ENCODE assay signal across 20 cellular contexts in genomic region chr20:58970146-58970545, GRCh38. TPM values are rescaled to one million over a fixed set of nuclear protein-coding genes. Genes with fewer than 3 reads are reported as not detected.
"Had no signal": no experiment of that assay in that cellular context is flagged by ENCODE, and none has a peak within 500 bp of the region (broad histone marks: within the 10 kb centered on the region; RNA-seq: fewer than 3 reads in every experiment).

No MANE protein-coding gene starts in this region.

- H3K27ac Mint-ChIP-seq: activated CD4-positive, alpha-beta T cell treated with anti-CD3 and anti-CD28 coated beads, Interleukin-2, amount 10 ng/mL, durations not matched to agents 7 days and 5 days; activated CD8-positive, alpha-beta T cell treated with anti-CD3 and anti-CD28 coated beads, Interleukin-2, amount 10 ng/mL, durations not matched to agents 7 days and 5 days; activated naive CD4-positive, alpha-beta T cell treated with anti-CD3 and anti-CD28 coated beads for 36 hours; brain; naive thymus-derived CD8-positive, alpha-beta T cell had no signal

- DNase-seq: activated CD4-positive, alpha-beta T cell treated with anti-CD3 and anti-CD28 coated beads, Interleukin-2, amount 10 ng/mL, durations not matched to agents 7 days and 5 days; activated CD8-positive, alpha-beta T cell treated with anti-CD3 and anti-CD28 coated beads, Interleukin-2, amount 10 ng/mL, durations not matched to agents 7 days and 5 days; activated naive CD4-positive, alpha-beta T cell treated with anti-CD3 and anti-CD28 coated beads for 36 hours; activated T-cell treated with anti-CD3 and anti-CD28 coated beads, Interleukin-2, amount 50 U/mL, for 4 hours; central memory CD4-positive, alpha-beta T cell; dorsolateral prefrontal cortex; left cardiac atrium; mesendoderm; naive thymus-derived CD8-positive, alpha-beta T cell; psoas muscle; right cardiac atrium; stimulated activated naive CD8-positive, alpha-beta T cell treated with anti-CD3 and anti-CD28 coated beads, Interleukin-15, Interleukin-2, amounts not matched to agents 100 U/mL and 50 U/mL, for 24 hours; substantia nigra; tibial artery had no signal

- ATAC-seq: activated CD4-positive, CD25-positive, alpha-beta regulatory T cell treated with anti-CD3 and anti-CD28 coated beads, Interleukin-2, amount 50 U/mL, for 24 hours; activated CD8-positive, alpha-beta T cell treated with anti-CD3 and anti-CD28 coated beads, Interleukin-2, amount 10 ng/mL, durations not matched to agents 7 days and 5 days; activated T-cell treated with anti-CD3 and anti-CD28 coated beads, Interleukin-2, amount 50 U/mL, for 4 hours; left cardiac atrium; naive thymus-derived CD8-positive, alpha-beta T cell; psoas muscle; right cardiac atrium; stimulated activated naive CD8-positive, alpha-beta T cell treated with anti-CD3 and anti-CD28 coated beads, Interleukin-15, Interleukin-2, amounts not matched to agents 100 U/mL and 50 U/mL, for 24 hours had no signal

- FAIRE-seq: colon had no signal

- H3K36me3 Mint-ChIP-seq: brain had no signal

- H3K4me1 Mint-ChIP-seq: activated CD4-positive, alpha-beta T cell treated with anti-CD3 and anti-CD28 coated beads, Interleukin-2, amount 10 ng/mL, durations not matched to agents 7 days and 5 days; brain had no signal

- H3K4me3 Mint-ChIP-seq: activated CD4-positive, alpha-beta T cell treated with anti-CD3 and anti-CD28 coated beads, Interleukin-2, amount 10 ng/mL, durations not matched to agents 7 days and 5 days; activated CD8-positive, alpha-beta T cell treated with anti-CD3 and anti-CD28 coated beads, Interleukin-2, amount 10 ng/mL, durations not matched to agents 7 days and 5 days; activated naive CD4-positive, alpha-beta T cell treated with anti-CD3 and anti-CD28 coated beads for 36 hours; activated T-cell treated with anti-CD3 and anti-CD28 coated beads, Interleukin-2, amount 50 U/mL, for 4 hours; brain; naive thymus-derived CD8-positive, alpha-beta T cell had no signal

RNA-seq across cellular contexts. Expression of gene TUBB1, which starts 49.1 kb away (rescaled TPM):
- total RNA-seq: activated CD4-positive, alpha-beta T cell treated with anti-CD3 and anti-CD28 coated beads, Interleukin-2, amount 10 ng/mL, durations not matched to agents 7 days and 5 days; activated CD8-positive, alpha-beta T cell treated with anti-CD3 and anti-CD28 coated beads, Interleukin-2, amount 10 ng/mL, durations not matched to agents 7 days and 5 days; activated naive CD4-positive, alpha-beta T cell treated with anti-CD3 and anti-CD28 coated beads for 36 hours; activated T-cell treated with anti-CD3 and anti-CD28 coated beads, Interleukin-2, amount 50 U/mL, for 4 hours; fibroblast of villous mesenchyme; glomerular endothelial cell; naive thymus-derived CD8-positive, alpha-beta T cell; osteocyte had no signal
